ENCODE assay signal across 8 cellular contexts in genomic region chr12:12505544-12506501, GRCh38. TPM values are rescaled to one million over a fixed set of nuclear protein-coding genes. Genes with fewer than 3 reads are reported as not detected.
DNase-seq lines count a peak whose midpoint lies in the region; ATAC-seq, FAIRE-seq and TF ChIP-seq lines count a peak whose summit lies in the region.

No MANE protein-coding gene starts in this region.

- H3K9me3 ChIP-seq in neuronal stem cell (replicated peaks in 1 of 2; ENCODE audit: control insufficient read depth in 2 of 2, insufficient read depth in 1 of 2, low read depth in 1 of 2, low read length in 2 of 2) = no peaks in the 10 kb centered on the region

- no peak overlapping the region for H3K4ac ChIP-seq in neuronal stem cell (ENCODE audit: low read length)

- peaks cover 9% of the 10 kb centered on the region for H3K27me3 Mint-ChIP-seq in GM23338 (ENCODE audit: insufficient read depth, low read depth, poor library complexity)

- no peak for TF ChIP-seq POLR2A in erythroblast (IDR thresholded peaks at IDR 0.05; ENCODE audit: low read length)

- H3K18ac ChIP-seq in neuronal stem cell (ENCODE audit: low read length) = no peak overlapping the region

- peak overlapping the region; percentile 11 for H3K27ac ChIP-seq in GM23338 (ENCODE audit: low read depth)
- H3K27ac ChIP-seq in neuronal stem cell (replicated peaks; ENCODE audit: low read length) = peak overlapping the region; percentile 20

- H2BK12ac ChIP-seq in neuronal stem cell (ENCODE audit: low read length) = no peak overlapping the region

- no peaks in the 10 kb centered on the region for H3K79me1 ChIP-seq in neuronal stem cell (ENCODE audit: low read depth, low read length)

- H2BK5ac ChIP-seq in neuronal stem cell (ENCODE audit: low read length) = no peak overlapping the region

- no CpG with 5 or more reads among the region's 11 CpGs for WGBS in neuronal stem cell (ENCODE audit: extremely low coverage in 2 of 2, insufficient read length in 2 of 2, insufficient replicate concordance in 1 of 2), 2 donors

- H3K4me2 ChIP-seq in GM23338 (peak overlapping the region; percentile 24; the same call in 1 of the 2 replicates), neuronal stem cell (ENCODE audit: insufficient read depth, low read length, poor library complexity, severe bottlenecking) (no peak overlapping the region)

- no peak overlapping the region for H4K91ac ChIP-seq in neuronal stem cell (ENCODE audit: low read depth, low read length, poor library complexity)

- H3K4me3 ChIP-seq in GM23338 (no peak overlapping the region), neuronal stem cell (ENCODE audit: low read length in 2 of 2) (no peak overlapping the region)

- no peak overlapping the region for H4K8ac ChIP-seq in neuronal stem cell (ENCODE audit: low read depth, low read length)

- no peak overlapping the region for H3K9ac ChIP-seq in neuronal stem cell (ENCODE audit: low read depth, low read length, poor library complexity)

- H3K36me3 ChIP-seq in GM23338 (ENCODE audit: insufficient read depth) = no peaks in the 10 kb centered on the region
- H3K36me3 ChIP-seq in neuronal stem cell (replicated peaks in 1 of 2; ENCODE audit: control insufficient read depth in 2 of 2, insufficient read depth in 2 of 2, low read length in 2 of 2) = no peaks in the 10 kb centered on the region

- H3K4me1 Mint-ChIP-seq in GM23338 = peaks cover 71% of the 10 kb centered on the region

- no peaks in the 10 kb centered on the region for H3K9me2 ChIP-seq in GM23338 (ENCODE audit: insufficient read depth)

- H3K23ac ChIP-seq in neuronal stem cell (ENCODE audit: low read depth, low read length, poor library complexity) = no peak overlapping the region

- no peak overlapping the region for H2BK15ac ChIP-seq in neuronal stem cell (ENCODE audit: low read length)

- no peak overlapping the region for H2BK120ac ChIP-seq in neuronal stem cell (ENCODE audit: low read depth, low read length)

- H3K27me3 ChIP-seq in GM23338 (ENCODE audit: insufficient read depth) (no peaks in the 10 kb centered on the region), neuronal stem cell (ENCODE audit: control insufficient read depth in 3 of 3, insufficient read depth in 3 of 3, low read depth in 1 of 3, low read length in 3 of 3) (no peaks in the 10 kb centered on the region)

- peaks cover 7% of the 10 kb centered on the region for H4K20me1 ChIP-seq in GM23338 (replicated peaks; ENCODE audit: insufficient read depth)

- H3K14ac ChIP-seq in neuronal stem cell (ENCODE audit: low read length) = no peak overlapping the region

- H2AFZ ChIP-seq in GM23338 = no peak overlapping the region
- H2AFZ ChIP-seq in neuronal stem cell (ENCODE audit: low read length) = no peak overlapping the region

- no peak overlapping the region; the same call in 2 of the 3 replicates for H3K4me3 Mint-ChIP-seq in GM23338

- H3K4me1 ChIP-seq in GM23338 (ENCODE audit: insufficient read depth) (peaks cover 64% of the 10 kb centered on the region), neuronal stem cell (ENCODE audit: control insufficient read depth in 2 of 2, insufficient read depth in 1 of 2, low read depth in 1 of 2, low read length in 2 of 2) (peaks cover 13 to 22% of the 10 kb centered on the region in 2 donors)

- DNase-seq in activated CD4-positive, CD25-positive, alpha-beta regulatory T cell (lab: John Stamatoyannopoulos, UW) = no peak
- DNase-seq in GM23338 (ENCODE audit: low spot score) (no peak), RCC 7860 (ENCODE audit: low spot score) (peak; percentile 62), erythroblast (lab: John Stamatoyannopoulos, UW) (peak; percentile 16 to 41), neuronal stem cell (ENCODE audit: low spot score) (no peak), iPS-NIHi7 (ENCODE audit: extremely low spot score) (no peak), RKO (ENCODE audit: low spot score) (no peak)

- peaks cover 94% of the 10 kb centered on the region for H3K79me2 ChIP-seq in GM23338 (replicated peaks; ENCODE audit: insufficient read depth)

- no peak overlapping the region for H2AK5ac ChIP-seq in neuronal stem cell (ENCODE audit: low read depth, low read length)

- peaks cover 6% of the 10 kb centered on the region; the same call in 2 of the 3 replicates for H3K36me3 Mint-ChIP-seq in GM23338 (ENCODE audit: low read depth)

- H3K27ac Mint-ChIP-seq in GM23338 = peak overlapping the region; percentile 39; the same call in 1 of the 2 replicates

- no peaks in the 10 kb centered on the region for H3F3A ChIP-seq in GM23338 (replicated peaks; ENCODE audit: low read depth)

- peak; percentile 85 for FAIRE-seq in RCC 7860 (lab: Jason Lieb, UNC)

- no peaks in the 10 kb centered on the region for H3K9me3 Mint-ChIP-seq in GM23338

- TF ChIP-seq CTCF in GM23338 (conservative IDR thresholded peaks at IDR 0.05; ENCODE audit: low read depth in 2 of 2) = no peak

- ATAC-seq in activated CD4-positive, CD25-positive, alpha-beta regulatory T cell treated with anti-CD3 and anti-CD28 coated beads, Interleukin-2, amount 50 U/mL, for 24 hours = peak; percentile 74 to 77
- ATAC-seq in GM23338 = no peak

TF ChIP-seq in GM23338, 12 proteins besides CTCF, POLR2A, EP300 and RAD21 (continues in another document):
- TF ChIP-seq STAT1 (IDR thresholded peaks at IDR 0.05; ENCODE audit: unreplicated experiment) (no peak), POLR2AphosphoS5 (IDR thresholded peaks at IDR 0.05; ENCODE audit: low read depth) (no peak), ZNF114 (CRISPR knock-in tag; IDR thresholded peaks at IDR 0.05) (no peak), EZH2phosphoT487 (IDR thresholded peaks at IDR 0.05; ENCODE audit: unreplicated experiment) (no peak), ETS1 (IDR thresholded peaks at IDR 0.05) (no peak), REST (IDR thresholded peaks at IDR 0.05; ENCODE audit: unreplicated experiment) (no peak), NANOG (IDR thresholded peaks at IDR 0.05; ENCODE audit: borderline replicate concordance) (no peak), EZH2 (IDR thresholded peaks at IDR 0.05; ENCODE audit: low read depth, unreplicated experiment) (no peak), CREB1 (CRISPR knock-in tag; IDR thresholded peaks at IDR 0.05; ENCODE audit: low read depth) (no peak), ZNF331 (CRISPR knock-in tag; IDR thresholded peaks at IDR 0.05; ENCODE audit: low read depth) (no peak)

RNA-seq across cellular contexts. Expression of gene DUSP16, which starts 56.8 kb away (rescaled TPM):
- total RNA-seq in GM23338 (2014; rRNA removed; shearing (Covaris generic)) = 52.8 and 59.4 TPM in 2 replicates
- 11.7 and 12.5 TPM in 2 replicates for polyA plus RNA-seq in GM23338 (2016; fragmentation: Nextera tagmentation; extraction: Ambion mirVana)
- polyA plus RNA-seq in neuronal stem cell (2013, experiment 1 of 2) = 16.5 TPM
- polyA plus RNA-seq in neuronal stem cell (2013, experiment 2 of 2) = 16.2 TPM

Comparison
In these comparisons a context has a peak if more than half of its experiments do, and no peak if none do; other contexts are left out.
1. DNase-seq: peak in RCC 7860 (single experiment) and erythroblast (2 of 2); none in activated CD4-positive, CD25-positive, alpha-beta regulatory T cell (0 of 4), GM23338 (single experiment), neuronal stem cell (single experiment), iPS-NIHi7 (single experiment) and RKO (single experiment).